In the genomic region with DNA sequence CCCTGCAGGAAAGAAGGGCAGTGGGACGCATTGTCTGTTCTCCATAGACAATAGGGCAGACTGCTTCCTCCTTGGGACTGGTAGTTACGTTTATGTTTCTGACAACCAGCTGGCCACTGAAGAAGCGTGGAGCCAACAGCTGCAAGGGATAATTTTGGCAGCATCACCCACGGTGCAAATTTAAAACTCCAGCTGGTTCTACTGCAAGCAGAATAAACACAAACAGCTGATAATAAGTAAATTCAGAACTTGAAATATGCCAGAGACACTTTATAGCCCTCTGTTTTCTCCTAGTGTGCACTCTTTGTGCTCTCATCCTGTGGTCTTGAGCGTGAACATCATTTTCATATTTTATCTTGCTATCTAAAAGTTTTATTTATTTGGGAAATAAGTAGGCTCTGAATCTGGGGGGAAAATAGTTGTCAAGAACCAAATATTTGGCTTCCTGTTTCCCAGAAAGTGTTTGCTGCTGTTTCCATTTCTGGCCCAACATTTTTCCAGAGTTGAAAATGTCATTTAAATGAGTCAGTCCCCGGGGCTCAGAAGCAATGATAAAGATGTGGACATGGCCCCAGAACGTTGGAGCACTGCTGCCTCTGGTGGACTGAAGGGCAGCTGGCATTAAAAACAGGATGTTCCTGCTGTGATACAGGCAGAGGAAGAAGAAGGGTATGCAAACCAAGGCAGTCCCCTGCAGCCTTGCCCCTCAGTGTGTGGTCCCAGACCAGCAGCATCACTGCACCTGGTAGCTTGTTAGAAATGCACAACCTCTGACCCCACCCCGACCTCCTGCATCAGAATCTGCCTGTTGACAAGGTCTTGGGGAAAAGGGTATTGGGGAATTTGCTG, we compare ENCODE assay signal across 7 cellular contexts. TPM values are rescaled to one million over a fixed set of nuclear protein-coding genes. Genes with fewer than 3 reads are reported as not detected.
A peak's percentile ranks its signal among the peaks of the same experiment; 100 is the strongest.
DNase-seq lines count a peak whose midpoint lies in the region; ATAC-seq, FAIRE-seq and TF ChIP-seq lines count a peak whose summit lies in the region.

No MANE protein-coding gene starts in this region.

- no peaks in the 10 kb centered on the region for H3K36me3 Mint-ChIP-seq in naive thymus-derived CD8-positive, alpha-beta T cell

- H3K4me1 ChIP-seq in SK-N-SH (ENCODE audit: control insufficient read depth in 1 of 2, insufficient read depth in 2 of 2, low read depth in 1 of 2, low read length in 1 of 2), result no peaks in the 10 kb centered on the region
- H3K4me1 ChIP-seq in small intestine (ENCODE audit: control insufficient read depth in 2 of 2, insufficient read depth in 1 of 2, low read depth in 1 of 2, low read length in 1 of 2), result peaks cover 0 to 5% of the 10 kb centered on the region in 2 donors
- H3K4me1 ChIP-seq in effector memory CD4-positive, alpha-beta T cell (ENCODE audit: control insufficient read depth, insufficient read depth, low read length, poor library complexity, severe bottlenecking), result no peaks in the 10 kb centered on the region

- no peak for TF ChIP-seq EP300 in SK-N-SH (IDR thresholded peaks at IDR 0.05; ENCODE audit: borderline replicate concordance in 1 of 2, low read depth in 1 of 2, low read length in 1 of 2)

- H3K4me1 Mint-ChIP-seq in naive thymus-derived CD8-positive, alpha-beta T cell, result peaks cover 0 to 3% (median 0%) of the 10 kb centered on the region in 4 donors

- WGBS in SK-N-SH (ENCODE audit: low lambda C conversion rate), result 7% methylated on average over 8 of the region's 8 CpGs
- 31 to 43% (median 34%) methylated on average over 8 of the region's 8 CpGs for WGBS in small intestine, 3 donors

- H3K9me3 ChIP-seq in SK-N-SH, result no peaks in the 10 kb centered on the region
- H3K9me3 ChIP-seq in small intestine (ENCODE audit: control insufficient read depth, low read depth), result no peaks in the 10 kb centered on the region
- no peaks in the 10 kb centered on the region for H3K9me3 ChIP-seq in effector memory CD4-positive, alpha-beta T cell (ENCODE audit: control insufficient read depth, low read length)

- H3K27me3 ChIP-seq in SK-N-SH (ENCODE audit: insufficient read depth) (peaks cover 27% of the 10 kb centered on the region; the same call in 1 of the 2 replicates), small intestine (ENCODE audit: control insufficient read depth in 2 of 2, insufficient read depth in 2 of 2, low read length in 2 of 2) (no peaks in the 10 kb centered on the region)
- no peaks in the 10 kb centered on the region for H3K27me3 ChIP-seq in effector memory CD4-positive, alpha-beta T cell (replicated peaks; ENCODE audit: control insufficient read depth, insufficient read depth, low read length, poor library complexity, severe bottlenecking)

- TF ChIP-seq RAD21 in SK-N-SH (IDR thresholded peaks at IDR 0.05; ENCODE audit: low read length), result no peak

- no peak overlapping the region for H3K27ac Mint-ChIP-seq in naive thymus-derived CD8-positive, alpha-beta T cell

- H3K36me3 ChIP-seq in SK-N-SH (replicated peaks in 1 of 2; ENCODE audit: control insufficient read depth in 1 of 2, insufficient read depth in 2 of 2, low read length in 1 of 2) (no peaks in the 10 kb centered on the region), small intestine (ENCODE audit: control insufficient read depth in 2 of 2, insufficient read depth in 2 of 2, low read length in 2 of 2) (no peaks in the 10 kb centered on the region)
- no peaks in the 10 kb centered on the region for H3K36me3 ChIP-seq in effector memory CD4-positive, alpha-beta T cell (ENCODE audit: control insufficient read depth, insufficient read depth, low read length)

- H3K79me2 ChIP-seq in SK-N-SH (ENCODE audit: insufficient read depth), result no peaks in the 10 kb centered on the region

- no peak overlapping the region for H3K9ac ChIP-seq in SK-N-SH

- H3K27ac ChIP-seq in SK-N-SH (ENCODE audit: low read depth in 2 of 2, low read length in 1 of 2) (0 out of 4 replicates have a peak overlapping the region, but pooled peaks of 1 of the 2 experiments have one; percentile 33), small intestine (ENCODE audit: low read depth in 1 of 2, low read length in 1 of 2) (peak overlapping the region in 1 of 2 donors; percentile 72)
- no peak overlapping the region for H3K27ac ChIP-seq in effector memory CD4-positive, alpha-beta T cell (ENCODE audit: insufficient read depth, low read length, poor library complexity, severe bottlenecking)

- H3K27me3 Mint-ChIP-seq in naive thymus-derived CD8-positive, alpha-beta T cell, result peaks cover 0 to 16% (median 0%) of the 10 kb centered on the region in 5 donors

- POLR2A ChIA-PET in SK-N-SH (lab: Yijun Ruan, JAX), result no interaction called here
- POLR2A ChIA-PET in naive thymus-derived CD8-positive, alpha-beta T cell (lab: Charles Lee), result no interaction called here

- no peaks in the 10 kb centered on the region for H3K9me2 ChIP-seq in SK-N-SH

- CTCF ChIA-PET in SK-N-SH (lab: Yijun Ruan, JAX), result no interaction called here

- no peak overlapping the region for H3K4me3 ChIP-seq in SK-N-SH (ENCODE audit: low read depth in 2 of 2, low read length in 1 of 2)
- no peak overlapping the region for H3K4me3 ChIP-seq in small intestine (ENCODE audit: low read depth in 1 of 2, low read length in 2 of 2)
- H3K4me3 ChIP-seq in effector memory CD4-positive, alpha-beta T cell (ENCODE audit: insufficient read depth, low read depth, low read length, poor library complexity, severe bottlenecking), result no peak overlapping the region

- H3K9me3 Mint-ChIP-seq in naive thymus-derived CD8-positive, alpha-beta T cell, result peaks cover 0 to 3% (median 0%) of the 10 kb centered on the region in 9 donors

- H4K20me1 ChIP-seq in SK-N-SH (ENCODE audit: insufficient read depth), result no peaks in the 10 kb centered on the region

- no peaks in the 10 kb centered on the region for H3F3A ChIP-seq in SK-N-SH (replicated peaks; ENCODE audit: insufficient read depth)

- no peak for ATAC-seq in naive thymus-derived CD8-positive, alpha-beta T cell

- DNase-seq in HT-29 (ENCODE audit: low spot score) (peak; percentile 28), SK-N-SH (no peak), glomerular visceral epithelial cell (ENCODE audit: extremely low spot score) (peak; percentile 50), small intestine (peak; percentile 10), NCI-H1436 (lab: John Stamatoyannopoulos, UW) (no peak)
- no peak for DNase-seq in effector memory CD4-positive, alpha-beta T cell
- no peak for DNase-seq in naive thymus-derived CD8-positive, alpha-beta T cell

- H3K4me2 ChIP-seq in SK-N-SH, result peak overlapping the region; percentile 26; the same call in 1 of the 2 replicates

- peak; percentile 63 for TF ChIP-seq CTCF in SK-N-SH (IDR thresholded peaks at IDR 0.05)

- FAIRE-seq in small intestine (lab: Jason Lieb, UNC), result no peak

- no peak overlapping the region for H3K4me3 Mint-ChIP-seq in naive thymus-derived CD8-positive, alpha-beta T cell

- H2AFZ ChIP-seq in SK-N-SH (ENCODE audit: low read depth), result no peak overlapping the region; the same call in 1 of the 2 replicates

TF ChIP-seq in SK-N-SH, 30 proteins besides CTCF, POLR2A, EP300 and RAD21 (continues in another document):
- TF ChIP-seq FOXM1 (IDR thresholded peaks at IDR 0.05; ENCODE audit: low read depth) (no peak), YY1 (IDR thresholded peaks at IDR 0.05; ENCODE audit: low read depth) (no peak), EZH2phosphoT487 (IDR thresholded peaks at IDR 0.05; ENCODE audit: borderline replicate concordance, low read depth) (no peak), RFX5 (IDR thresholded peaks at IDR 0.05; ENCODE audit: low read length) (no peak)
- TF ChIP-seq, protein P1, sequence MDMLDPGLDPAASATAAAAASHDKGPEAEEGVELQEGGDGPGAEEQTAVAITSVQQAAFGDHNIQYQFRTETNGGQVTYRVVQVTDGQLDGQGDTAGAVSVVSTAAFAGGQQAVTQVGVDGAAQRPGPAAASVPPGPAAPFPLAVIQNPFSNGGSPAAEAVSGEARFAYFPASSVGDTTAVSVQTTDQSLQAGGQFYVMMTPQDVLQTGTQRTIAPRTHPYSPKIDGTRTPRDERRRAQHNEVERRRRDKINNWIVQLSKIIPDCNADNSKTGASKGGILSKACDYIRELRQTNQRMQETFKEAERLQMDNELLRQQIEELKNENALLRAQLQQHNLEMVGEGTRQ (IDR thresholded peaks at IDR 0.05; ENCODE audit: borderline replicate concordance, low read depth, low read length), result no peak

RNA-seq across cellular contexts. Expression of a gene that starts 12.5 kb away (rescaled TPM):
- not detected in 2 replicates for total RNA-seq in HT-29 (2014; rRNA removed; shearing (Covaris generic))
- 0.13 and 0.33 TPM in 2 replicates for polyA plus RNA-seq in SK-N-SH (2012; rRNA removed)
- polyA plus RNA-seq in SK-N-SH (2012; cell fraction: cytosol; rRNA removed), result 0.14 and 0.22 TPM in 2 replicates
- polyA plus RNA-seq in SK-N-SH (2012; cell fraction: nucleus; rRNA removed), result 0.18 and 0.19 TPM in 2 replicates
- polyA plus RNA-seq in small intestine, result 10 to 100 TPM in 1 of 3 donors, 1 to 10 TPM in 2; 1.8 to 29.6 (median 2.2) TPM
- total RNA-seq in naive thymus-derived CD8-positive, alpha-beta T cell, result under 1 TPM; 0.13 to 0.27 TPM
- not detected for polyA plus RNA-seq in naive thymus-derived CD8-positive, alpha-beta T cell

RNA-seq across cellular contexts. Expression of a gene that starts 24.2 kb away (rescaled TPM):
- total RNA-seq in HT-29 (2014; rRNA removed; shearing (Covaris generic)), result not detected in 2 replicates
- polyA plus RNA-seq in SK-N-SH (2012; rRNA removed) (0.02 and 0.03 TPM in 2 replicates), small intestine (10 to 100 TPM in 1 of 3 donors, 1 to 10 TPM in 1, under 1 TPM in 1; 0.67 to 36.7 (median 1.6) TPM)
- 0.01 TPM in 2 replicates for polyA plus RNA-seq in SK-N-SH (2012; cell fraction: cytosol; rRNA removed)
- 0.01 TPM in 2 replicates for polyA plus RNA-seq in SK-N-SH (2012; cell fraction: nucleus; rRNA removed)
- under 1 TPM; 0.10 to 0.11 TPM for total RNA-seq in naive thymus-derived CD8-positive, alpha-beta T cell
- polyA plus RNA-seq in naive thymus-derived CD8-positive, alpha-beta T cell, result under 1 TPM in 2 of 3 donors, not detected in 1; 0.03 to 0.20 TPM

RNA-seq across cellular contexts. Expression of a gene that starts 26.8 kb away (rescaled TPM):
- total RNA-seq in HT-29 (2014; rRNA removed; shearing (Covaris generic)), result not detected in 2 replicates
- not detected in 2 replicates for polyA plus RNA-seq in SK-N-SH (2012; rRNA removed)
- polyA plus RNA-seq in SK-N-SH (2012; cell fraction: cytosol; rRNA removed), result not detected in 2 replicates
- polyA plus RNA-seq in SK-N-SH (2012; cell fraction: nucleus; rRNA removed), result not detected in 2 replicates
- polyA plus RNA-seq in small intestine, result under 1 TPM in 1 of 3 donors, not detected in 2; 0.16 TPM
- not detected for total RNA-seq in naive thymus-derived CD8-positive, alpha-beta T cell
- not detected for polyA plus RNA-seq in naive thymus-derived CD8-positive, alpha-beta T cell

Comparison
In these comparisons a context has a peak if more than half of its experiments do, and no peak if none do; other contexts are left out.
1. DNase-seq: peak in HT-29 (single experiment), glomerular visceral epithelial cell (single experiment) and small intestine (single experiment); none in SK-N-SH (single experiment), NCI-H1436 (single experiment), effector memory CD4-positive, alpha-beta T cell (0 of 3) and naive thymus-derived CD8-positive, alpha-beta T cell (0 of 10).